ENCODE assay signal across 8 cellular contexts in genomic region chr10:86520871-86521619, GRCh38. TPM values are rescaled to one million over a fixed set of nuclear protein-coding genes. Genes with fewer than 3 reads are reported as not detected.
A peak's percentile ranks its signal among the peaks of the same experiment; 100 is the strongest.
DNase-seq lines count a peak whose midpoint lies in the region; ATAC-seq and TF ChIP-seq lines count a peak whose summit lies in the region.

No MANE protein-coding gene starts in this region.

- POLR2A ChIA-PET in naive thymus-derived CD8-positive, alpha-beta T cell (lab: Charles Lee) = interaction anchor here (1.1 to 3.5 kb wide), 6 partner anchors 15 to 120 kb away, joined by 3 to 24 read pairs (median 8); no protein-coding TSS in a partner anchor

- H3K4me3 Mint-ChIP-seq in activated T-cell treated with anti-CD3 and anti-CD28 coated beads, Interleukin-2, amount 50 U/mL, for 4 hours = peak overlapping the region; percentile 96
- H3K4me3 Mint-ChIP-seq in naive thymus-derived CD8-positive, alpha-beta T cell = peak overlapping the region; percentile 90 to 96 (median 94)

- H3K36me3 Mint-ChIP-seq in activated T-cell treated with anti-CD3 and anti-CD28 coated beads, Interleukin-2, amount 50 U/mL, for 4 hours (ENCODE audit: insufficient read depth) = peaks cover 24% of the 10 kb centered on the region
- peaks cover 0 to 31% (median 13%) of the 10 kb centered on the region in 3 donors for H3K36me3 Mint-ChIP-seq in naive thymus-derived CD8-positive, alpha-beta T cell

- intact Hi-C loops in esophagus squamous epithelium (cut with DNase I) (no loop called here), tibial artery (cut with DNase I; ENCODE audit: low total_unique reads) (loop anchor here (2.0 kb wide), 1 partner anchor 120 kb away; no protein-coding TSS in a partner anchor)

- H3K27ac Mint-ChIP-seq in naive thymus-derived CD8-positive, alpha-beta T cell = peak overlapping the region; percentile 72 to 98 (median 94)

- H3K27ac ChIP-seq in esophagus squamous epithelium (peak overlapping the region; percentile 96 to 99 (median 98)), tibial artery (peak overlapping the region; percentile 95 to 98)

- H3K36me3 ChIP-seq in esophagus squamous epithelium = peaks cover 0 to 25% (median 0%) of the 10 kb centered on the region in 3 donors
- peaks cover 0 to 5% (median 0%) of the 10 kb centered on the region in 3 donors for H3K36me3 ChIP-seq in tibial artery

- H3K27me3 Mint-ChIP-seq in activated T-cell treated with anti-CD3 and anti-CD28 coated beads, Interleukin-2, amount 50 U/mL, for 4 hours (ENCODE audit: low read depth) = no peaks in the 10 kb centered on the region
- no peaks in the 10 kb centered on the region for H3K27me3 Mint-ChIP-seq in naive thymus-derived CD8-positive, alpha-beta T cell

- peaks cover 68% of the 10 kb centered on the region for H3K4me1 Mint-ChIP-seq in activated T-cell treated with anti-CD3 and anti-CD28 coated beads, Interleukin-2, amount 50 U/mL, for 4 hours (ENCODE audit: low read depth)
- peaks cover 25 to 82% (median 70%) of the 10 kb centered on the region in 4 donors for H3K4me1 Mint-ChIP-seq in naive thymus-derived CD8-positive, alpha-beta T cell

- TF ChIP-seq POLR2A in esophagus squamous epithelium (IDR thresholded peaks at IDR 0.05) = peak in 1 of 4 donors; percentile 1

- H3K9me3 ChIP-seq in esophagus squamous epithelium = no peaks in the 10 kb centered on the region
- H3K9me3 ChIP-seq in tibial artery = no peaks in the 10 kb centered on the region

- H3K27me3 ChIP-seq in esophagus squamous epithelium (no peaks in the 10 kb centered on the region), tibial artery (no peaks in the 10 kb centered on the region)

- H3K4me1 ChIP-seq in esophagus squamous epithelium (peaks cover 0 to 69% (median 29%) of the 10 kb centered on the region in 3 donors), tibial artery (peaks cover 0 to 59% (median 32%) of the 10 kb centered on the region in 4 donors)

- DNase-seq in NCI-H345 (lab: John Stamatoyannopoulos, UW) (peak; percentile 3), NCI-H345 treated with DMSO at 0.1 percent for 48 hours (lab: John Stamatoyannopoulos, UW; ENCODE audit: unreplicated experiment) (no peak), NCI-H226 (peak; percentile 65), esophagus squamous epithelium (lab: John Stamatoyannopoulos, UW) (no peak), tibial artery (peak; percentile 67 to 77)
- peak; percentile 12 for DNase-seq in activated T-cell treated with anti-CD3 and anti-CD28 coated beads, Interleukin-2, amount 50 U/mL, for 4 hours
- DNase-seq in naive thymus-derived CD8-positive, alpha-beta T cell = peak in 8 of 10 donors; percentile 6 to 68 (median 27)

- no peaks in the 10 kb centered on the region for H3K9me3 Mint-ChIP-seq in activated T-cell treated with anti-CD3 and anti-CD28 coated beads, Interleukin-2, amount 50 U/mL, for 4 hours
- no peaks in the 10 kb centered on the region for H3K9me3 Mint-ChIP-seq in naive thymus-derived CD8-positive, alpha-beta T cell

- TF ChIP-seq CTCF in esophagus squamous epithelium (IDR thresholded peaks at IDR 0.05) (no peak), tibial artery (IDR thresholded peaks at IDR 0.05) (no peak)

- 0% methylated on average over 12 to 13 of the region's 64 CpGs for whole genome bisulfite sequencing in esophagus squamous epithelium, 2 donors

- H3K4me3 ChIP-seq in esophagus squamous epithelium = peak overlapping the region; percentile 78 to 98 (median 90)
- peak overlapping the region; percentile 75 to 97 for H3K4me3 ChIP-seq in tibial artery

- ATAC-seq in HG02610 (IDR thresholded peaks at IDR 0.05; ENCODE audit: unreplicated experiment) = peak; percentile 18
- ATAC-seq in activated T-cell treated with anti-CD3 and anti-CD28 coated beads, Interleukin-2, amount 50 U/mL, for 4 hours = peak; percentile 29 to 35
- peak; percentile 47 to 51 for ATAC-seq in naive thymus-derived CD8-positive, alpha-beta T cell

RNA-seq across cellular contexts. Expression of gene WAPL, which starts 0.5 kb away (rescaled TPM):
- total RNA-seq in activated T-cell treated with anti-CD3 and anti-CD28 coated beads, Interleukin-2, amount 50 U/mL, for 4 hours = 10 to 100 TPM; 38.7 to 42.9 (median 42.4) TPM
- 10 to 100 TPM; 21.4 to 44.4 (median 28.2) TPM for total RNA-seq in esophagus squamous epithelium
- 10 to 100 TPM; 66.5 to 67.3 TPM for total RNA-seq in naive thymus-derived CD8-positive, alpha-beta T cell
- 10 to 100 TPM; 37.0 to 42.1 (median 38.6) TPM for polyA plus RNA-seq in naive thymus-derived CD8-positive, alpha-beta T cell

Comparison
In these comparisons a context has a peak if more than half of its experiments do, and no peak if none do; other contexts are left out.
1. DNase-seq: peak in NCI-H345 (single experiment), NCI-H226 (single experiment), activated T-cell treated with anti-CD3 and anti-CD28 coated beads, Interleukin-2, amount 50 U/mL, for 4 hours (single experiment), naive thymus-derived CD8-positive, alpha-beta T cell (8 of 10) and tibial artery (2 of 2); none in NCI-H345 treated with DMSO at 0.1 percent for 48 hours (single experiment) and esophagus squamous epithelium (single experiment).
2. Peak in every context shown above with its lines, with median percentiles within 50 percentile points of each other: ATAC-seq.